ENCODE assay signal across 9 cellular contexts in genomic region chr1:47703981-47704596, GRCh38.
DNase-seq lines count a peak whose midpoint lies in the region; FAIRE-seq and TF ChIP-seq lines count a peak whose summit lies in the region.
"Had no signal": no experiment of that assay in that cellular context is flagged by ENCODE, and none has a peak within 500 bp of the region (broad histone marks: within the 10 kb centered on the region; RNA-seq: fewer than 3 reads in every experiment).

No MANE protein-coding gene starts in this region.

- H3K79me2 ChIP-seq in astrocyte (ENCODE audit: insufficient read depth, low read length) = no peaks in the 10 kb centered on the region

- no peak overlapping the region for H3K27ac Mint-ChIP-seq in astrocyte (ENCODE audit: unreplicated experiment)
- no peak overlapping the region for H3K27ac Mint-ChIP-seq in activated CD4-positive, alpha-beta T cell treated with anti-CD3 and anti-CD28 coated beads, Interleukin-2, amount 10 ng/mL, durations not matched to agents 24 days and 14 days
- H3K27ac Mint-ChIP-seq: immature natural killer cell had no signal

- H3K9me3 ChIP-seq in astrocyte (ENCODE audit: insufficient read depth, low read depth, low read length) (no peaks in the 10 kb centered on the region), liver (ENCODE audit: control insufficient read depth in 4 of 4, low read length in 3 of 4) (no peaks in the 10 kb centered on the region)

- intact Hi-C loops in activated CD4-positive, alpha-beta T cell treated with anti-CD3 and anti-CD28 coated beads, Interleukin-2, amount 10 ng/mL, durations not matched to agents 24 days and 14 days (cut with micrococcal nuclease) = no loop called here

- no peaks in the 10 kb centered on the region for H4K20me1 ChIP-seq in astrocyte (ENCODE audit: insufficient read depth, low read length)

- H3K9ac ChIP-seq in astrocyte (ENCODE audit: low read length) (no peak overlapping the region), liver (ENCODE audit: low read depth in 1 of 2, low read length in 2 of 2) (no peak overlapping the region)

- no peak for FAIRE-seq in astrocyte (lab: Jason Lieb, UNC)

- H3K4me3 ChIP-seq in astrocyte (ENCODE audit: insufficient read depth, low read depth, low read length) = no peak overlapping the region
- no peak overlapping the region for H3K4me3 ChIP-seq in liver (ENCODE audit: low read depth in 1 of 3, low read length in 3 of 3)

- 89% methylated on average over 8 of the region's 8 CpGs for WGBS in liver

- peaks cover 2% of the 10 kb centered on the region for H3K9me3 Mint-ChIP-seq in astrocyte (ENCODE audit: unreplicated experiment)
- no peaks in the 10 kb centered on the region for H3K9me3 Mint-ChIP-seq in activated CD4-positive, alpha-beta T cell treated with anti-CD3 and anti-CD28 coated beads, Interleukin-2, amount 10 ng/mL, durations not matched to agents 24 days and 14 days
- H3K9me3 Mint-ChIP-seq: immature natural killer cell had no signal

- TF ChIP-seq RAD21 in liver (IDR thresholded peaks at IDR 0.05) = peak; percentile 33 to 41

- no peak overlapping the region for H3K4me3 Mint-ChIP-seq in astrocyte (ENCODE audit: unreplicated experiment)
- no peak overlapping the region for H3K4me3 Mint-ChIP-seq in activated CD4-positive, alpha-beta T cell treated with anti-CD3 and anti-CD28 coated beads, Interleukin-2, amount 10 ng/mL, durations not matched to agents 24 days and 14 days
- H3K4me3 Mint-ChIP-seq: immature natural killer cell had no signal

- H3K27me3 Mint-ChIP-seq in astrocyte (ENCODE audit: low read depth, unreplicated experiment) = peaks cover 65% of the 10 kb centered on the region
- H3K27me3 Mint-ChIP-seq in activated CD4-positive, alpha-beta T cell treated with anti-CD3 and anti-CD28 coated beads, Interleukin-2, amount 10 ng/mL, durations not matched to agents 24 days and 14 days = peaks cover 32% of the 10 kb centered on the region

- peaks cover 4% of the 10 kb centered on the region for H3K4me1 Mint-ChIP-seq in astrocyte (ENCODE audit: low read depth, unreplicated experiment)
- no peaks in the 10 kb centered on the region for H3K4me1 Mint-ChIP-seq in activated CD4-positive, alpha-beta T cell treated with anti-CD3 and anti-CD28 coated beads, Interleukin-2, amount 10 ng/mL, durations not matched to agents 24 days and 14 days
- H3K4me1 Mint-ChIP-seq: immature natural killer cell had no signal

- peaks cover 3% of the 10 kb centered on the region for H3K4me1 ChIP-seq in astrocyte (ENCODE audit: insufficient read depth, low read length)
- H3K4me1 ChIP-seq in liver (ENCODE audit: control insufficient read depth in 4 of 4, insufficient read depth in 4 of 4, low read length in 3 of 4) = peaks cover under 1 to 3% (median 2%) of the 10 kb centered on the region in 4 donors

- DNase-seq in DMS79 (lab: John Stamatoyannopoulos, UW) = peak; percentile 45
- peak; percentile 32 for DNase-seq in HT1080 (ENCODE audit: low read depth)
- peak; percentile 25 for DNase-seq in astrocyte (ENCODE audit: low read depth)
- DNase-seq in NOMO-1 treated with DMSO at 0.1 percent for 48 hours (lab: John Stamatoyannopoulos, UW; ENCODE audit: unreplicated experiment) = no peak
- no peak for DNase-seq in middle frontal gyrus (ENCODE audit: extremely low spot score, low spot score)
- DNase-seq in activated CD4-positive, alpha-beta T cell treated with anti-CD3 and anti-CD28 coated beads, Interleukin-2, amount 10 ng/mL, durations not matched to agents 24 days and 14 days = no peak
- no peak for DNase-seq in COLO668 (lab: John Stamatoyannopoulos, UW; ENCODE audit: unreplicated experiment)
- DNase-seq: immature natural killer cell had no signal

- no peaks in the 10 kb centered on the region for H3K36me3 Mint-ChIP-seq in astrocyte (ENCODE audit: low read depth, unreplicated experiment)
- peaks cover 2% of the 10 kb centered on the region for H3K36me3 Mint-ChIP-seq in activated CD4-positive, alpha-beta T cell treated with anti-CD3 and anti-CD28 coated beads, Interleukin-2, amount 10 ng/mL, durations not matched to agents 24 days and 14 days (ENCODE audit: low read depth)
- H3K36me3 Mint-ChIP-seq: immature natural killer cell had no signal

- H3K27ac ChIP-seq in astrocyte (ENCODE audit: low read depth, low read length) = no peak overlapping the region
- H3K27ac ChIP-seq in liver (ENCODE audit: low read depth in 1 of 2, low read length in 2 of 2) = no peak overlapping the region

- no peak overlapping the region for H2AFZ ChIP-seq in astrocyte (ENCODE audit: low read depth, low read length)

- H3K27me3 ChIP-seq in astrocyte (ENCODE audit: insufficient read depth, low read length) (peaks cover 31% of the 10 kb centered on the region), liver (ENCODE audit: control insufficient read depth in 4 of 4, insufficient read depth in 4 of 4, low read length in 3 of 4) (peaks cover 0 to 6% (median 3%) of the 10 kb centered on the region in 4 donors)

- H3K36me3 ChIP-seq in astrocyte (ENCODE audit: insufficient read depth, low read length) = no peaks in the 10 kb centered on the region
- H3K36me3 ChIP-seq in liver (ENCODE audit: control insufficient read depth in 4 of 4, insufficient read depth in 3 of 4, low read depth in 1 of 4, low read length in 3 of 4) = no peaks in the 10 kb centered on the region

- no peak overlapping the region for H3K4me2 ChIP-seq in astrocyte (ENCODE audit: low read length)

- TF ChIP-seq CTCF in astrocyte (IDR thresholded peaks at IDR 0.05; ENCODE audit: insufficient read depth, low read depth, low read length) (peak; percentile 32), liver (IDR thresholded peaks at IDR 0.05; ENCODE audit: low read depth, low read length, missing input control) (no peak)

TF ChIP-seq in liver, 16 proteins besides CTCF, POLR2A, EP300 and RAD21:
- TF ChIP-seq FOXA2 (IDR thresholded peaks at IDR 0.05) (no peak), RXRA (IDR thresholded peaks at IDR 0.05) (no peak), JUND (IDR thresholded peaks at IDR 0.05) (no peak)

Comparison
In these comparisons a context has a peak if more than half of its experiments do, and no peak if none do; other contexts are left out.
1. DNase-seq: peak in DMS79 (single experiment), HT1080 (single experiment) and astrocyte (single experiment); none in NOMO-1 treated with DMSO at 0.1 percent for 48 hours (single experiment), middle frontal gyrus (single experiment), activated CD4-positive, alpha-beta T cell treated with anti-CD3 and anti-CD28 coated beads, Interleukin-2, amount 10 ng/mL, durations not matched to agents 24 days and 14 days (single experiment) and COLO668 (single experiment).